In genomic region chr11:44000731-44001130, GRCh38 we compare ENCODE assay signal across 32 cellular contexts. TPM values are rescaled to one million over a fixed set of nuclear protein-coding genes. Genes with fewer than 3 reads are reported as not detected.
"Had no signal": no experiment of that assay in that cellular context is flagged by ENCODE, and none has a peak within 500 bp of the region (broad histone marks: within the 10 kb centered on the region; RNA-seq: fewer than 3 reads in every experiment).

No MANE protein-coding gene starts in this region.

- H2AFZ ChIP-seq: neural progenitor cell had no signal

- H3K4me1 Mint-ChIP-seq: naive thymus-derived CD8-positive, alpha-beta T cell; stimulated activated effector memory CD8-positive, alpha-beta T cell treated with anti-CD3 and anti-CD28 coated beads, Interleukin-12 subunit alpha, Interleukin-12 subunit beta, amount 100 ng/mL, for 72 hours had no signal

- H3K4me3 Mint-ChIP-seq: naive thymus-derived CD8-positive, alpha-beta T cell; nephron; neural progenitor cell; stimulated activated effector memory CD8-positive, alpha-beta T cell treated with anti-CD3 and anti-CD28 coated beads, Interleukin-12 subunit alpha, Interleukin-12 subunit beta, amount 100 ng/mL, for 72 hours; stimulated activated naive CD8-positive, alpha-beta T cell treated with anti-CD3 and anti-CD28 coated beads, Interleukin-15, Interleukin-2, amounts not matched to agents 100 ng/mL and 50 ng/mL, for 24 hours had no signal

- FAIRE-seq: keratinocyte, pancreas, small intestine had no signal

- H3K36me3 ChIP-seq: lower lobe of right lung, neural progenitor cell, neutrophil, pancreas, prostate gland, sigmoid colon, spleen, suprapubic skin, tibial nerve, upper lobe of left lung, vagina had no signal

- H3K4me2 ChIP-seq: neural progenitor cell had no signal

- ATAC-seq: left cardiac atrium; left lobe of liver; lower lobe of right lung; naive thymus-derived CD8-positive, alpha-beta T cell; pancreas; right cardiac atrium; stimulated activated effector memory CD8-positive, alpha-beta T cell treated with anti-CD3 and anti-CD28 coated beads, Interleukin-12 subunit alpha, Interleukin-12 subunit beta, amount 100 ng/mL, for 72 hours had no signal

- H3K9ac ChIP-seq: neural progenitor cell had no signal

- H3K4me3 ChIP-seq: lower lobe of right lung, neural progenitor cell, pancreas, prostate gland, sigmoid colon, spleen, suprapubic skin, tibial nerve, upper lobe of left lung, vagina had no signal

- H3K36me3 Mint-ChIP-seq: naive thymus-derived CD8-positive, alpha-beta T cell; neural progenitor cell; stimulated activated effector memory CD8-positive, alpha-beta T cell treated with anti-CD3 and anti-CD28 coated beads, Interleukin-12 subunit alpha, Interleukin-12 subunit beta, amount 100 ng/mL, for 72 hours had no signal

- H3K4me1 ChIP-seq: lower lobe of right lung, pancreas, prostate gland, sigmoid colon, spleen, upper lobe of left lung, vagina had no signal

- DNase-seq: hippocampal formation; kidney glomerular epithelial cell; left cardiac atrium; lower lobe of right lung; mammary epithelial cell; mesenchymal stem cell; naive thymus-derived CD8-positive, alpha-beta T cell; occipital lobe; retina; right cardiac atrium; small intestine; spleen; stimulated activated CD4-positive, alpha-beta T cell treated with anti-CD3 and anti-CD28 coated beads, Interleukin-4, amount 100 ng/mL, for 24 hours; stimulated activated naive CD4-positive, alpha-beta T cell; upper lobe of left lung had no signal

- H3K9me3 Mint-ChIP-seq: nephron; neural progenitor cell; stimulated activated effector memory CD8-positive, alpha-beta T cell treated with anti-CD3 and anti-CD28 coated beads, Interleukin-12 subunit alpha, Interleukin-12 subunit beta, amount 100 ng/mL, for 72 hours; stimulated activated naive CD8-positive, alpha-beta T cell treated with anti-CD3 and anti-CD28 coated beads, Interleukin-15, Interleukin-2, amounts not matched to agents 100 ng/mL and 50 ng/mL, for 24 hours had no signal

- H3K27ac Mint-ChIP-seq: naive thymus-derived CD8-positive, alpha-beta T cell; stimulated activated effector memory CD8-positive, alpha-beta T cell treated with anti-CD3 and anti-CD28 coated beads, Interleukin-12 subunit alpha, Interleukin-12 subunit beta, amount 100 ng/mL, for 72 hours; stimulated activated naive CD8-positive, alpha-beta T cell treated with anti-CD3 and anti-CD28 coated beads, Interleukin-15, Interleukin-2, amounts not matched to agents 100 ng/mL and 50 ng/mL, for 24 hours had no signal

- H3K27ac ChIP-seq: lower lobe of right lung, neural progenitor cell, neutrophil, pancreas, prostate gland, sigmoid colon, spleen, suprapubic skin, tibial nerve, upper lobe of left lung, vagina had no signal

- H3K27me3 ChIP-seq: neural progenitor cell, pancreas, tibial nerve, upper lobe of left lung, vagina had no signal

- H3K9me3 ChIP-seq: lower lobe of right lung, neutrophil, pancreas, prostate gland, sigmoid colon, spleen, suprapubic skin, tibial nerve, upper lobe of left lung, vagina had no signal

RNA-seq across cellular contexts. Expression of gene ACCSL, which starts 47.0 kb away (rescaled TPM):
- total RNA-seq: left cardiac atrium; left lobe of liver; lower lobe of right lung; mammary epithelial cell; mucosa of gallbladder; naive thymus-derived CD8-positive, alpha-beta T cell; occipital lobe; pancreas; prostate gland; right cardiac atrium; subcutaneous adipose tissue; upper lobe of left lung; urinary bladder; vagina had no signal
- polyA plus RNA-seq: keratinocyte; liver; mammary epithelial cell; naive thymus-derived CD8-positive, alpha-beta T cell; pancreas; right cardiac atrium; sigmoid colon; small intestine; spleen; urinary bladder had no signal

RNA-seq across cellular contexts. Expression of gene C11orf96, which starts 58.3 kb away (rescaled TPM):
- total RNA-seq: mammary epithelial cell; naive thymus-derived CD8-positive, alpha-beta T cell had no signal
- polyA plus RNA-seq: mammary epithelial cell; naive thymus-derived CD8-positive, alpha-beta T cell had no signal
